Comparison of ENCODE assay signal across 9 cellular contexts in genomic region chr15:40279437-40280141, GRCh38. TPM values are rescaled to one million over a fixed set of nuclear protein-coding genes. Genes with fewer than 3 reads are reported as not detected.
A peak's percentile ranks its signal among the peaks of the same experiment; 100 is the strongest.
DNase-seq lines count a peak whose midpoint lies in the region; ATAC-seq and TF ChIP-seq lines count a peak whose summit lies in the region.
"Had no signal": no experiment of that assay in that cellular context is flagged by ENCODE, and none has a peak within 500 bp of the region (broad histone marks: within the 10 kb centered on the region; RNA-seq: fewer than 3 reads in every experiment).

No MANE protein-coding gene starts in this region.

- no peaks in the 10 kb centered on the region for H3K36me3 ChIP-seq in lower lobe of right lung

- H3K4me3 ChIP-seq in dorsolateral prefrontal cortex (peak overlapping the region in 48 of 59 donors; percentile 0 to 57 (median 31)), lower lobe of right lung (no peak overlapping the region)

- H3K27ac ChIP-seq in dorsolateral prefrontal cortex, result peak overlapping the region in 1 of 59 donors; percentile 31
- no peak overlapping the region for H3K27ac ChIP-seq in lower lobe of right lung

- peaks cover 43% of the 10 kb centered on the region for H3K4me1 ChIP-seq in lower lobe of right lung

- peak; percentile 7 for DNase-seq in NCI-H1105 treated with DMSO at 0.1 percent for 48 hours (lab: John Stamatoyannopoulos, UW)
- DNase-seq in NCI-H1105 (lab: John Stamatoyannopoulos, UW), result no peak
- peak; percentile 19 to 44 for DNase-seq in NCI-H1930 (lab: John Stamatoyannopoulos, UW)
- DNase-seq in activated CD4-positive, alpha-beta T cell treated with anti-CD3 and anti-CD28 coated beads, Interleukin-2, amount 50 U/mL, for 24 hours (ENCODE audit: low read depth in 1 of 2, low spot score in 1 of 2), result peak; percentile 50 to 64
- peak in 9 of 10 donors; percentile 60 to 85 (median 72) for DNase-seq in dorsolateral prefrontal cortex
- DNase-seq in lower lobe of right lung, result peak; percentile 85
- peak; percentile 56 for DNase-seq in stimulated activated CD8-positive, alpha-beta memory T cell treated with anti-CD3 and anti-CD28 coated beads, Interleukin-15, amount 100 ng/mL, for 1 hour (ENCODE audit: low read depth)

- intact Hi-C loops in dorsolateral prefrontal cortex (cut with DNase I), result loop anchor here (2.0 to 10.0 kb wide), 9 partner anchors 29 to 495 kb away; partner anchors contain the start of genes BMF (in 1 of the 2) and FSIP1 (in 1 of the 2)
- intact Hi-C loops in lower lobe of right lung (cut with DNase I), result loop anchor here (10.0 kb wide), 1 partner anchor 235 kb away; no protein-coding TSS in a partner anchor

- peak; percentile 74 to 76 for ATAC-seq in lower lobe of right lung
- no peak for ATAC-seq in GM21515 (IDR thresholded peaks at IDR 0.05; ENCODE audit: unreplicated experiment)

- H3K27me3 ChIP-seq in dorsolateral prefrontal cortex (peaks cover 0 to 57% (median 37%) of the 10 kb centered on the region in 45 donors), lower lobe of right lung (ENCODE audit: low read depth) (peaks cover 65% of the 10 kb centered on the region)

- TF ChIP-seq CTCF in dorsolateral prefrontal cortex (IDR thresholded peaks at IDR 0.05 in 54 of 56, conservative IDR thresholded peaks at IDR 0.05 in 2 of 56; ENCODE audit: low read depth in 1 of 56, partially characterized antibody in 56 of 56) (peak; percentile 88 to 100 (median 99)), lower lobe of right lung (IDR thresholded peaks at IDR 0.05) (peak; percentile 100)

- no peaks in the 10 kb centered on the region for H3K9me3 ChIP-seq in lower lobe of right lung

RNA-seq across cellular contexts. Expression of gene ANKRD63, which starts 3.3 kb away (rescaled TPM):
- total RNA-seq in dorsolateral prefrontal cortex (1 to 10 TPM in 106 of 120 experiments, under 1 TPM in 11, not detected in 3; 0.48 to 4.9 (median 2.0) TPM), lower lobe of right lung (not detected)
- total RNA-seq: mononuclear cell had no signal

RNA-seq across cellular contexts. Expression of gene PLCB2, which starts 28.1 kb away (rescaled TPM):
- total RNA-seq in dorsolateral prefrontal cortex (10 to 100 TPM; 10.2 to 52.4 (median 21.2) TPM), lower lobe of right lung (105 TPM)

RNA-seq across cellular contexts. Expression of gene PAK6, which starts 40.7 kb away (rescaled TPM):
- total RNA-seq in dorsolateral prefrontal cortex (10 to 100 TPM in 119 of 120 experiments, 1 to 10 TPM in 1; 8.3 to 67.8 (median 34.1) TPM), lower lobe of right lung (5.6 TPM)

RNA-seq across cellular contexts. Expression of gene INAFM2, which starts 43.9 kb away (rescaled TPM):
- total RNA-seq in dorsolateral prefrontal cortex (10 to 100 TPM; 15.6 to 46.5 (median 29.8) TPM), lower lobe of right lung (33.8 TPM)
